1 cellular context compared by ENCODE assay signal in the genomic region with DNA sequence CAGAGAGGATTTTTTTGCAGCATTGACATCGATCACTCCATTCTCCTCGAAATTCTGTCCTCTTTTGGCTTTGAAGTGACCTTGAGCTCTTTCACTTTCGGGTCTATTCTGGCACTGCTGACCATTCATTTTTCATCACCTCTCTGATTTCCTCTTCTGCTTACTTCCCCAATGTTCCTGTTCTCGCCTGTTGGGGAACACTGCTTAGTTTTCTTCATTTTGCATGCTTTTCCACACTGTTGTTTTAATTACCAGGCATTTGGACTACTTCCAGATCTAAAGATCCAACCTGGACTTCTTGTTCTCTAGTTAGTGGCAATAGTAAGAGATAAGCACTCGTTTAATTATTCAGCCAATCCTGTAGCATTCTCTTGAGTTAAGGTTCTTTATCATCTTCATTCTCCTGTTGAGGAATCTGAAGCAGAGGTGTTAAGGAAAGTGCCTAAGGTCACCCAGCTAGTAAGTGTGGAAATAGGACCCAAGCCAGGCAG.
TF ChIP-seq lines count a peak whose summit lies in the region.

No MANE protein-coding gene starts in this region.

TF ChIP-seq in IMR-90, 13 proteins besides CTCF, POLR2A, EP300 and RAD21:
- no peak for TF ChIP-seq MAFK (IDR thresholded peaks at IDR 0.05; ENCODE audit: low read depth, low read length)
- no peak for TF ChIP-seq MAZ (IDR thresholded peaks at IDR 0.05; ENCODE audit: borderline replicate concordance, low read depth, low read length)
- no peak for TF ChIP-seq RCOR1 (IDR thresholded peaks at IDR 0.05; ENCODE audit: insufficient replicate concordance, low read length)
- no peak for TF ChIP-seq BHLHE40 (IDR thresholded peaks at IDR 0.05; ENCODE audit: low read depth, low read length)
- TF ChIP-seq MXI1 (IDR thresholded peaks at IDR 0.05; ENCODE audit: borderline replicate concordance, low read depth, low read length): no peak
- no peak for TF ChIP-seq FOS (IDR thresholded peaks at IDR 0.05; ENCODE audit: low read depth, low read length)
- no peak for TF ChIP-seq CEBPB (IDR thresholded peaks at IDR 0.05; ENCODE audit: low read depth, low read length)
- TF ChIP-seq SMC3 (IDR thresholded peaks at IDR 0.05; ENCODE audit: low read depth, low read length): no peak
- TF ChIP-seq NFE2L2 (IDR thresholded peaks at IDR 0.05; ENCODE audit: low read depth, low read length): no peak
- TF ChIP-seq RFX5 (IDR thresholded peaks at IDR 0.05; ENCODE audit: low read depth, low read length): no peak
- no peak for TF ChIP-seq CHD1 (IDR thresholded peaks at IDR 0.05; ENCODE audit: low read depth, low read length)
- TF ChIP-seq USF2 (IDR thresholded peaks at IDR 0.05; ENCODE audit: low read depth, low read length): no peak
- no peak for TF ChIP-seq ELK1 (IDR thresholded peaks at IDR 0.05; ENCODE audit: borderline replicate concordance, low read depth, low read length)
